Comparison of ENCODE assay signal across 19 cellular contexts in genomic region chr4:71029504-71029903, GRCh38.
"Had no signal": no experiment of that assay in that cellular context is flagged by ENCODE, and none has a peak within 500 bp of the region (broad histone marks: within the 10 kb centered on the region; RNA-seq: fewer than 3 reads in every experiment).

No MANE protein-coding gene starts in this region.

- H3K9me3 Mint-ChIP-seq: activated B cell treated with CpG ODN at 0.5 μM for 24 hours; activated CD4-positive, alpha-beta T cell treated with anti-CD3 and anti-CD28 coated beads, Interleukin-2, amount 10 ng/mL, durations not matched to agents 24 days and 14 days; activated CD8-positive, alpha-beta T cell treated with anti-CD3 and anti-CD28 coated beads for 36 hours; activated T-cell treated with anti-CD3 and anti-CD28 coated beads, Interleukin-2, amount 50 U/mL, for 24 hours; dendritic cell treated with granulocyte-macrophage colony-stimulating factor and Interleukin-4, amounts not matched to agents 40 ng/mL and 50 ng/mL, for 4 days; T-helper 2 cell treated with Interferon-gamma antibody and Interleukin-4, amounts not matched to agents 5 μg/mL and 100 μg/mL, for 36 hours had no signal

- ATAC-seq: activated CD8-positive, alpha-beta T cell treated with anti-CD3 and anti-CD28 coated beads for 36 hours; left ventricle myocardium superior; psoas muscle; right cardiac atrium had no signal

- DNase-seq: activated B cell treated with CpG ODN at 0.5 μM for 24 hours; activated CD4-positive, alpha-beta T cell treated with anti-CD3 and anti-CD28 coated beads, Interleukin-2, amount 10 ng/mL, durations not matched to agents 24 days and 14 days; activated CD8-positive, alpha-beta T cell treated with anti-CD3 and anti-CD28 coated beads for 36 hours; activated naive CD4-positive, alpha-beta T cell treated with anti-CD3 and anti-CD28 coated beads, Interleukin-2, amount 50 U/mL, for 16 hours; activated T-cell treated with anti-CD3 and anti-CD28 coated beads, Interleukin-2, amount 50 U/mL, for 24 hours; effector memory CD4-positive, alpha-beta T cell; esophagus squamous epithelium; hippocampal formation; kidney glomerular epithelial cell; left ventricle myocardium superior; ovary; psoas muscle; right cardiac atrium; stimulated activated CD4-positive, alpha-beta T cell treated with anti-CD3 and anti-CD28 coated beads, Interleukin-2, amount 100 ng/mL, for 24 hours; stimulated activated naive CD4-positive, alpha-beta T cell treated with Interleukin-2 at 50 U/mL for 16 hours had no signal

- FAIRE-seq: TTC549 had no signal

- H3K27me3 ChIP-seq: esophagus squamous epithelium, ovary, thyroid gland had no signal

- H3K9me3 ChIP-seq: esophagus squamous epithelium, ovary, psoas muscle, thyroid gland had no signal

- H3K27me3 Mint-ChIP-seq: activated B cell treated with CpG ODN at 0.5 μM for 24 hours; activated CD4-positive, alpha-beta T cell treated with anti-CD3 and anti-CD28 coated beads, Interleukin-2, amount 10 ng/mL, durations not matched to agents 24 days and 14 days; activated CD8-positive, alpha-beta T cell treated with anti-CD3 and anti-CD28 coated beads for 36 hours; activated T-cell treated with anti-CD3 and anti-CD28 coated beads, Interleukin-2, amount 50 U/mL, for 24 hours; dendritic cell treated with granulocyte-macrophage colony-stimulating factor and Interleukin-4, amounts not matched to agents 40 ng/mL and 50 ng/mL, for 4 days had no signal

- H3K4me3 Mint-ChIP-seq: activated B cell treated with CpG ODN at 0.5 μM for 24 hours; activated CD4-positive, alpha-beta T cell treated with anti-CD3 and anti-CD28 coated beads, Interleukin-2, amount 10 ng/mL, durations not matched to agents 24 days and 14 days; activated CD8-positive, alpha-beta T cell treated with anti-CD3 and anti-CD28 coated beads for 36 hours; activated T-cell treated with anti-CD3 and anti-CD28 coated beads, Interleukin-2, amount 50 U/mL, for 24 hours; dendritic cell treated with granulocyte-macrophage colony-stimulating factor and Interleukin-4, amounts not matched to agents 40 ng/mL and 50 ng/mL, for 4 days; T-helper 2 cell treated with Interferon-gamma antibody and Interleukin-4, amounts not matched to agents 5 μg/mL and 100 μg/mL, for 36 hours had no signal

- H3K4me1 Mint-ChIP-seq: activated CD4-positive, alpha-beta T cell treated with anti-CD3 and anti-CD28 coated beads, Interleukin-2, amount 10 ng/mL, durations not matched to agents 24 days and 14 days had no signal

- H3K36me3 ChIP-seq: ovary, thyroid gland had no signal

- H3K27ac ChIP-seq: esophagus squamous epithelium, ovary, psoas muscle had no signal

- H3K4me3 ChIP-seq: esophagus squamous epithelium, ovary, psoas muscle, thyroid gland had no signal

- H3K27ac Mint-ChIP-seq: activated B cell treated with CpG ODN at 0.5 μM for 24 hours; activated CD4-positive, alpha-beta T cell treated with anti-CD3 and anti-CD28 coated beads, Interleukin-2, amount 10 ng/mL, durations not matched to agents 24 days and 14 days; activated T-cell treated with anti-CD3 and anti-CD28 coated beads, Interleukin-2, amount 50 U/mL, for 24 hours; dendritic cell treated with granulocyte-macrophage colony-stimulating factor and Interleukin-4, amounts not matched to agents 40 ng/mL and 50 ng/mL, for 4 days; T-helper 2 cell treated with Interferon-gamma antibody and Interleukin-4, amounts not matched to agents 5 μg/mL and 100 μg/mL, for 36 hours had no signal
